In the genomic region with DNA sequence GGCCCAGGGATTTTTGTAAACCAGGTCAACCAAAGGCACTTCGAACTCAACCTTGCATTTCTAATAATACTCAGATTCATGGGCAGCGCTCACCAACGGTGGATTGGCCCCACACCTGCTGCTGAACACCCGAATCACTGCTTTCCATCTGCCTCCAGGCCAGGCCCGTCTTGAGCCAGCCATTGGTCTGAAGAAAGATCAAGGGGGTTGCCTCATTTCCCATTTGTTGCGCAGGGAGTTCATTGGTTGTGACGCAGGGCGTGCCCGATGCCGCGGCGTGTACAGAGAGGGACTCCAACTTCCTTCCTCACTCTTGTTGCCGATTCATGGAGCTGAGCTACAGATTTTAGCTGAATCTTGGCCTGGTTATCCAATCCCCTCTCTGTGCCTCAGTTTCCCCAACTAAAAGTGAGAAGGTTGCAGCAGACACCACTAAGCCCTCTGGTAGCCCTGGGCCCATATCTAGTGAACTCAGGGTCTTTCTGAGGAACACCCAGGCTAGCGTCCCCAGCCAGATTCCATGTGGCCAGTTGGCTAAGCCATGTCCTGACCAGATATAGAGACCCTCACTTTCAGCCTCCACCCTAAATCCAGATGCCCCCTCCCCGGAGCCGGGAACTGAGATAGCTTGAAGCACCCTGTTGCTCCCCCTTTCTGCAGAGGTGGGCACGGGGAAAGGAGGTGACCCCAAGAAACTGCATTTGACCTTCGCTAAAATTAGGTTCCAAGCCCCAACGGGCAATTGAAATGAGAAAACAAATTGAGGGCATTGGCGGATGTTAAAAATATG, we compare ENCODE assay signal across 28 cellular contexts.
A peak's percentile ranks its signal among the peaks of the same experiment; 100 is the strongest.
DNase-seq lines count a peak whose midpoint lies in the region; ATAC-seq and TF ChIP-seq lines count a peak whose summit lies in the region.
"Had no signal": no experiment of that assay in that cellular context is flagged by ENCODE, and none has a peak within 500 bp of the region (broad histone marks: within the 10 kb centered on the region; RNA-seq: fewer than 3 reads in every experiment).

No MANE protein-coding gene starts in this region.

- no peaks in the 10 kb centered on the region for H3K27me3 Mint-ChIP-seq in activated naive CD4-positive, alpha-beta T cell treated with anti-CD3 and anti-CD28 coated beads, Interleukin-2, amount 50 U/mL, for 24 hours
- no peaks in the 10 kb centered on the region for H3K27me3 Mint-ChIP-seq in WTC11 (ENCODE audit: low read depth)
- H3K27me3 Mint-ChIP-seq: activated B cell treated with CpG ODN at 0.5 μM for 24 hours; activated CD4-positive, alpha-beta T cell treated with anti-CD3 and anti-CD28 coated beads, Interleukin-2, amount 10 ng/mL, durations not matched to agents 7 days and 5 days; stimulated activated memory B cell treated with anti-CD40 and anti-IgM and Interleukin-4, amounts not matched to agents 10 μg/mL and 1 μg/mL and 100 μg/mL, for 72 hours had no signal

- 79 to 85% methylated on average over 20 of the region's 20 CpGs for WGBS in lung, 2 donors

- DNase-seq in activated naive CD4-positive, alpha-beta T cell treated with Interleukin-2 at 50 U/mL for 16 hours: no peak
- peak; percentile 5 for DNase-seq in WTC11 (ENCODE audit: low spot score)
- peak; percentile 38 for DNase-seq in lung (ENCODE audit: low spot score)
- DNase-seq in upper lobe of right lung: peak; percentile 60
- no peak for DNase-seq in superior temporal gyrus (ENCODE audit: extremely low spot score)
- no peak for DNase-seq in putamen (ENCODE audit: low spot score)
- DNase-seq: activated B cell treated with CpG ODN at 0.5 μM for 24 hours; activated CD4-positive, alpha-beta T cell treated with anti-CD3 and anti-CD28 coated beads, Interleukin-2, amount 10 ng/mL, durations not matched to agents 7 days and 5 days; activated gamma-delta T cell treated with Interleukin-2 at 50 U/mL for 16 hours; activated T-cell treated with anti-CD3 and anti-CD28 coated beads, Interleukin-2, amount 50 U/mL, for 4 hours; AML-193; HFFc6; hippocampal formation; NCI-H1694; NCI-H446; NCI-H774; nucleus accumbens; RPMI8226; trophoblast cell had no signal

- no peak for ATAC-seq in WTC11
- ATAC-seq in lung (ENCODE audit: insufficient read depth, low FRiP score): no peak
- ATAC-seq in upper lobe of right lung: no peak
- ATAC-seq in GM21786 (IDR thresholded peaks at IDR 0.05; ENCODE audit: unreplicated experiment): no peak
- ATAC-seq: activated T-cell treated with anti-CD3 and anti-CD28 coated beads, Interleukin-2, amount 50 U/mL, for 4 hours; body of pancreas; CD8-positive, alpha-beta T cell; gastroesophageal sphincter; left lobe of liver; psoas muscle; stimulated activated memory B cell treated with anti-CD40 and anti-IgM and Interleukin-4, amounts not matched to agents 10 μg/mL and 1 μg/mL and 100 μg/mL, for 72 hours had no signal

- no peaks in the 10 kb centered on the region for H3K9me3 Mint-ChIP-seq in activated naive CD4-positive, alpha-beta T cell treated with anti-CD3 and anti-CD28 coated beads, Interleukin-2, amount 50 U/mL, for 24 hours
- H3K9me3 Mint-ChIP-seq in WTC11: no peaks in the 10 kb centered on the region
- H3K9me3 Mint-ChIP-seq: activated B cell treated with CpG ODN at 0.5 μM for 24 hours; activated CD4-positive, alpha-beta T cell treated with anti-CD3 and anti-CD28 coated beads, Interleukin-2, amount 10 ng/mL, durations not matched to agents 7 days and 5 days; activated T-cell treated with anti-CD3 and anti-CD28 coated beads, Interleukin-2, amount 50 U/mL, for 4 hours; CD8-positive, alpha-beta T cell; HFFc6; IgD-negative memory B cell; stimulated activated memory B cell treated with anti-CD40 and anti-IgM and Interleukin-4, amounts not matched to agents 10 μg/mL and 1 μg/mL and 100 μg/mL, for 72 hours had no signal

- peaks cover 0 to 7% of the 10 kb centered on the region in 2 donors for H3K4me1 ChIP-seq in lung (ENCODE audit: control insufficient read depth in 2 of 2, insufficient read depth in 2 of 2, low read length in 2 of 2)
- H3K4me1 ChIP-seq in upper lobe of right lung: no peaks in the 10 kb centered on the region
- H3K4me1 ChIP-seq: body of pancreas, gastroesophageal sphincter, psoas muscle had no signal

- POLR2A ChIA-PET in WTC11 (lab: Charles Lee): no interaction called here

- H3K27ac ChIP-seq in lung (ENCODE audit: low read depth in 1 of 2, low read length in 1 of 2): no peak overlapping the region
- no peak overlapping the region for H3K27ac ChIP-seq in upper lobe of right lung
- H3K27ac ChIP-seq: body of pancreas, gastroesophageal sphincter, psoas muscle had no signal

- no peaks in the 10 kb centered on the region for H3K36me3 ChIP-seq in lung (ENCODE audit: control insufficient read depth in 2 of 2, insufficient read depth in 2 of 2, low read length in 2 of 2)
- H3K36me3 ChIP-seq in upper lobe of right lung: no peaks in the 10 kb centered on the region
- H3K36me3 ChIP-seq: gastroesophageal sphincter had no signal

- H3K4me3 ChIP-seq in lung (no peak overlapping the region), upper lobe of right lung (no peak overlapping the region)
- H3K4me3 ChIP-seq: body of pancreas, gastroesophageal sphincter, psoas muscle had no signal

- H3K9me3 ChIP-seq in lung (ENCODE audit: control insufficient read depth in 2 of 2, insufficient read depth in 1 of 2, low read length in 1 of 2) (no peaks in the 10 kb centered on the region), upper lobe of right lung (no peaks in the 10 kb centered on the region)
- H3K9me3 ChIP-seq: body of pancreas, gastroesophageal sphincter, psoas muscle had no signal

- H3K4me1 Mint-ChIP-seq in activated naive CD4-positive, alpha-beta T cell treated with anti-CD3 and anti-CD28 coated beads, Interleukin-2, amount 50 U/mL, for 24 hours: no peaks in the 10 kb centered on the region
- no peaks in the 10 kb centered on the region for H3K4me1 Mint-ChIP-seq in WTC11
- H3K4me1 Mint-ChIP-seq: activated B cell treated with CpG ODN at 0.5 μM for 24 hours; activated CD4-positive, alpha-beta T cell treated with anti-CD3 and anti-CD28 coated beads, Interleukin-2, amount 10 ng/mL, durations not matched to agents 7 days and 5 days; IgD-negative memory B cell; stimulated activated memory B cell treated with anti-CD40 and anti-IgM and Interleukin-4, amounts not matched to agents 10 μg/mL and 1 μg/mL and 100 μg/mL, for 72 hours had no signal

- no peaks in the 10 kb centered on the region for H3K27me3 ChIP-seq in lung (ENCODE audit: control insufficient read depth, insufficient read depth)
- no peaks in the 10 kb centered on the region for H3K27me3 ChIP-seq in upper lobe of right lung
- H3K27me3 ChIP-seq: body of pancreas had no signal

- TF ChIP-seq CTCF in WTC11 (IDR thresholded peaks at IDR 0.05): no peak
- no peak for TF ChIP-seq CTCF in lung (IDR thresholded peaks at IDR 0.05; ENCODE audit: control extremely low read depth, extremely low read depth)
- TF ChIP-seq CTCF in upper lobe of right lung (IDR thresholded peaks at IDR 0.05): no peak

- intact Hi-C loops in upper lobe of right lung (cut with DNase I): no loop called here

- no peak overlapping the region for H3K4me3 Mint-ChIP-seq in activated naive CD4-positive, alpha-beta T cell treated with anti-CD3 and anti-CD28 coated beads, Interleukin-2, amount 50 U/mL, for 24 hours
- no peak overlapping the region for H3K4me3 Mint-ChIP-seq in WTC11
- H3K4me3 Mint-ChIP-seq: activated B cell treated with CpG ODN at 0.5 μM for 24 hours; activated CD4-positive, alpha-beta T cell treated with anti-CD3 and anti-CD28 coated beads, Interleukin-2, amount 10 ng/mL, durations not matched to agents 7 days and 5 days; activated T-cell treated with anti-CD3 and anti-CD28 coated beads, Interleukin-2, amount 50 U/mL, for 4 hours; CD8-positive, alpha-beta T cell; HFFc6; IgD-negative memory B cell; stimulated activated memory B cell treated with anti-CD40 and anti-IgM and Interleukin-4, amounts not matched to agents 10 μg/mL and 1 μg/mL and 100 μg/mL, for 72 hours had no signal

- H3K36me3 Mint-ChIP-seq in activated naive CD4-positive, alpha-beta T cell treated with anti-CD3 and anti-CD28 coated beads, Interleukin-2, amount 50 U/mL, for 24 hours: no peaks in the 10 kb centered on the region
- H3K36me3 Mint-ChIP-seq in WTC11: no peaks in the 10 kb centered on the region
- H3K36me3 Mint-ChIP-seq: CD8-positive, alpha-beta T cell; IgD-negative memory B cell; stimulated activated memory B cell treated with anti-CD40 and anti-IgM and Interleukin-4, amounts not matched to agents 10 μg/mL and 1 μg/mL and 100 μg/mL, for 72 hours had no signal

- H3K27ac Mint-ChIP-seq in activated naive CD4-positive, alpha-beta T cell treated with anti-CD3 and anti-CD28 coated beads, Interleukin-2, amount 50 U/mL, for 24 hours: peak overlapping the region; percentile 42
- H3K27ac Mint-ChIP-seq in WTC11: no peak overlapping the region
- H3K27ac Mint-ChIP-seq: activated B cell treated with CpG ODN at 0.5 μM for 24 hours; activated CD4-positive, alpha-beta T cell treated with anti-CD3 and anti-CD28 coated beads, Interleukin-2, amount 10 ng/mL, durations not matched to agents 7 days and 5 days; CD8-positive, alpha-beta T cell; HFFc6; IgD-negative memory B cell; stimulated activated memory B cell treated with anti-CD40 and anti-IgM and Interleukin-4, amounts not matched to agents 10 μg/mL and 1 μg/mL and 100 μg/mL, for 72 hours had no signal

- CTCF ChIA-PET in WTC11 (lab: Charles Lee): interaction anchor here (2.7 kb wide), 1 partner anchor 193 kb away, joined by 14 read pairs; no protein-coding TSS in a partner anchor

TF ChIP-seq in WTC11, 78 proteins besides CTCF, POLR2A, EP300 and RAD21 (continues in another document):
- TF ChIP-seq NFYB (CRISPR knock-in tag; conservative IDR thresholded peaks at IDR 0.05; ENCODE audit: low read depth) (no peak), TEAD4 (CRISPR knock-in tag; IDR thresholded peaks at IDR 0.05) (no peak), MYBL2 (CRISPR knock-in tag; IDR thresholded peaks at IDR 0.05) (no peak), NFE2L1 (CRISPR knock-in tag; IDR thresholded peaks at IDR 0.05) (no peak)

Comparison
In these comparisons a context has a peak if more than half of its experiments do, and no peak if none do; other contexts are left out.
1. DNase-seq: peak in WTC11 (single experiment), lung (single experiment) and upper lobe of right lung (single experiment); none in activated naive CD4-positive, alpha-beta T cell treated with Interleukin-2 at 50 U/mL for 16 hours (single experiment), superior temporal gyrus (single experiment) and putamen (single experiment).